25 cellular contexts compared by ENCODE assay signal in genomic region chr5:80764786-80765185, GRCh38.
"Had no signal": no experiment of that assay in that cellular context is flagged by ENCODE, and none has a peak within 500 bp of the region (broad histone marks: within the 10 kb centered on the region; RNA-seq: fewer than 3 reads in every experiment).

No MANE protein-coding gene starts in this region.

- H3K27ac ChIP-seq: coronary artery, esophagus squamous epithelium, lower lobe of right lung, right atrium auricular region, stomach, thyroid gland had no signal

- H3K9me3 ChIP-seq: esophagus squamous epithelium, lower lobe of right lung, mucosa of descending colon, prostate gland, right atrium auricular region, stomach, thyroid gland had no signal

- ATAC-seq: left colon; left ventricle myocardium superior; lower lobe of right lung; mucosa of descending colon; naive thymus-derived CD4-positive, alpha-beta T cell; sciatic nerve; stimulated activated effector memory CD8-positive, alpha-beta T cell treated with anti-CD3 and anti-CD28 coated beads, Interleukin-12 subunit alpha, Interleukin-12 subunit beta, amount 100 ng/mL, for 72 hours had no signal

- H3K4me1 ChIP-seq: esophagus squamous epithelium, lower lobe of right lung, prostate gland, right atrium auricular region, stomach had no signal

- H3K27me3 ChIP-seq: esophagus squamous epithelium, right atrium auricular region, stomach, thyroid gland had no signal

- H3K36me3 ChIP-seq: prostate gland, right atrium auricular region, thyroid gland had no signal

- DNase-seq: dermis blood vessel endothelial cell; effector memory CD4-positive, alpha-beta T cell; esophagus squamous epithelium; foreskin melanocyte; glutamatergic neuron; hypothalamus; immature natural killer cell; islet precursor cell; kidney glomerular epithelial cell; left colon; left ventricle myocardium superior; lower lobe of right lung; mucosa of descending colon; naive thymus-derived CD4-positive, alpha-beta T cell; nucleus accumbens; stimulated activated CD4-positive, alpha-beta T cell treated with anti-CD3 and anti-CD28 coated beads, Interleukin-2, amount 100 ng/mL, for 24 hours; stimulated activated CD4-positive, alpha-beta T cell treated with anti-CD3 and anti-CD28 coated beads, Interleukin-4, amount 100 ng/mL, for 24 hours; stimulated activated naive CD4-positive, alpha-beta T cell treated with Interleukin-2 at 50 U/mL for 16 hours; stomach had no signal

- H3K4me3 ChIP-seq: coronary artery, esophagus squamous epithelium, lower lobe of right lung, mucosa of descending colon, prostate gland, right atrium auricular region, stomach, thyroid gland had no signal
